In the genomic region with DNA sequence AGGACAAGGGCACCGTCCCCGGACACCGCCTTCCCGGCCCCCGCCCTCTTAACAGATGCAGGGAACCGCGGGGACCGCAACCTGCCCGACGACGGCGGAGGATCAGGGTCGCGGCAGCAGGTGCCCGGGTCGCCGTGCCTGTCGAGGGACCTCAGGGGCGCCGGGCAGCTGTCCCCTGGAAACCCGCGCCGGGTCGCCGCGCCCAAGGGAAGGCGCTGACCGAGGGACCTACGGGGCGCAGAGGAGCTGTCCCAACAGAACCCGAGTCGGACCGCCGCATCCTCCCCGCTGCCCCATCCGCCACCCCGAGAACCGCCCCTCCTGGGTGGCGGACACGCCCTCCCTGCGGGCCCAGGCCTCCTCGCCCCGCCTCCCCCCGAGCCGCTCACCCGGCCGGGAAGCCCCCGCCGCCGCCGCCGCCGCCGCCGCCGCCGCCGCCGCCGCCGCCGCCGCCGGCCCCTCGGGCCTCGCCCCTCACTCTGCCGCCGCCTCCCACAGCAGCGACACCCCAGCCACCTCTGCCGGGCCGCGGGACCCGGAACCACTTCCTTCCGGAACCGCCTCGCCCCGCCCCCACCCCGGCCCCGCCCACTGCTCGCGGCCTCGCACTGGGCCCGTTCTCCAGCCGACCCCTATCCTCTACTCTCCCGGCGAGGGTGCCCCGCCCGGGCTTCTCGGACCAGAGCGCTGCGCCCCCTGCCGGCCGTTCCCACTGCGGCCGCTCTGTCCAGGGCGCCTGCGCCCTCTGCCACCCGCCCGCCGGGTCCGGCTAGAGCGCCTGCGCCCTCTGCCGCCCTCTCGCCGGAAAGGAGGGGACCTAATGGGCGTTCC, we compare ENCODE assay signal across 1 cellular context.
TF ChIP-seq lines count a peak whose summit lies in the region.

TSS of gene BCLAF3 (minus strand) at position 543 of the 831 bp plus-strand sequence. CDS start 20,797 bp downstream, outside the sequence.

TF ChIP-seq in K562, 482 proteins besides CTCF, POLR2A, EP300 and RAD21 (continued from another document):
- no peak for TF ChIP-seq USF2 (CRISPR knock-in tag; IDR thresholded peaks at IDR 0.05)
- TF ChIP-seq, protein P1, sequence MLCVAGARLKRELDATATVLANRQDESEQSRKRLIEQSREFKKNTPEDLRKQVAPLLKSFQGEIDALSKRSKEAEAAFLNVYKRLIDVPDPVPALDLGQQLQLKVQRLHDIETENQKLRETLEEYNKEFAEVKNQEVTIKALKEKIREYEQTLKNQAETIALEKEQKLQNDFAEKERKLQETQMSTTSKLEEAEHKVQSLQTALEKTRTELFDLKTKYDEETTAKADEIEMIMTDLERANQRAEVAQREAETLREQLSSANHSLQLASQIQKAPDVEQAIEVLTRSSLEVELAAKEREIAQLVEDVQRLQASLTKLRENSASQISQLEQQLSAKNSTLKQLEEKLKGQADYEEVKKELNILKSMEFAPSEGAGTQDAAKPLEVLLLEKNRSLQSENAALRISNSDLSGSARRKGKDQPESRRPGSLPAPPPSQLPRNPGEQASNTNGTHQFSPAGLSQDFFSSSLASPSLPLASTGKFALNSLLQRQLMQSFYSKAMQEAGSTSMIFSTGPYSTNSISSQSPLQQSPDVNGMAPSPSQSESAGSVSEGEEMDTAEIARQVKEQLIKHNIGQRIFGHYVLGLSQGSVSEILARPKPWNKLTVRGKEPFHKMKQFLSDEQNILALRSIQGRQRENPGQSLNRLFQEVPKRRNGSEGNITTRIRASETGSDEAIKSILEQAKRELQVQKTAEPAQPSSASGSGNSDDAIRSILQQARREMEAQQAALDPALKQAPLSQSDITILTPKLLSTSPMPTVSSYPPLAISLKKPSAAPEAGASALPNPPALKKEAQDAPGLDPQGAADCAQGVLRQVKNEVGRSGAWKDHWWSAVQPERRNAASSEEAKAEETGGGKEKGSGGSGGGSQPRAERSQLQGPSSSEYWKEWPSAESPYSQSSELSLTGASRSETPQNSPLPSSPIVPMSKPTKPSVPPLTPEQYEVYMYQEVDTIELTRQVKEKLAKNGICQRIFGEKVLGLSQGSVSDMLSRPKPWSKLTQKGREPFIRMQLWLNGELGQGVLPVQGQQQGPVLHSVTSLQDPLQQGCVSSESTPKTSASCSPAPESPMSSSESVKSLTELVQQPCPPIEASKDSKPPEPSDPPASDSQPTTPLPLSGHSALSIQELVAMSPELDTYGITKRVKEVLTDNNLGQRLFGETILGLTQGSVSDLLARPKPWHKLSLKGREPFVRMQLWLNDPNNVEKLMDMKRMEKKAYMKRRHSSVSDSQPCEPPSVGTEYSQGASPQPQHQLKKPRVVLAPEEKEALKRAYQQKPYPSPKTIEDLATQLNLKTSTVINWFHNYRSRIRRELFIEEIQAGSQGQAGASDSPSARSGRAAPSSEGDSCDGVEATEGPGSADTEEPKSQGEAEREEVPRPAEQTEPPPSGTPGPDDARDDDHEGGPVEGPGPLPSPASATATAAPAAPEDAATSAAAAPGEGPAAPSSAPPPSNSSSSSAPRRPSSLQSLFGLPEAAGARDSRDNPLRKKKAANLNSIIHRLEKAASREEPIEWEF (CRISPR knock-in tag; IDR thresholded peaks at IDR 0.05): no peak
- peak; percentile 43 for TF ChIP-seq ZFX (CRISPR knock-in tag; IDR thresholded peaks at IDR 0.05)
- TF ChIP-seq NR1H2 (CRISPR knock-in tag; IDR thresholded peaks at IDR 0.05): no peak
TF ChIP-seq in K562: peak in this region for 32.
